Comparison of ENCODE assay signal across 22 cellular contexts in the genomic region with DNA sequence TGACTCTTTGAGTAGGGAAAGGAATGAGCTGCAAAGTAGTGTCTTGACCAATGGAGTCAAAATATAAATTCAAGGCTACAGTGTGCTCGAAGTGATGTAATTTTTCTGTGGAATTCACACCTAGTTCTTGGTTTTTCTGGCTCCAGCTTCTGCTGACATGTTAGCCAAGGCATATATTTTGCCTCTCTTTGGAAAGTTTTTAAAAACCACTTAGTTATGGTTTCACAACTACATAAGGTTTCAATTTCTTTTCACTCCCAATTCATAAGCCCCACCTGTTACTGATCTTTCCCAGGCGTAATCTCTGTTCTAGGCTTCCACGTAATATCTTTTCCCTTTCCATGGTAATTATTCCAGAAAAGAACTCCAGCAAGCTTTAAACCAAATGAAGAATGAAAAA. TPM values are rescaled to one million over a fixed set of nuclear protein-coding genes. Genes with fewer than 3 reads are reported as not detected.
DNase-seq lines count a peak whose midpoint lies in the region; ATAC-seq and TF ChIP-seq lines count a peak whose summit lies in the region.
"Had no signal": no experiment of that assay in that cellular context is flagged by ENCODE, and none has a peak within 500 bp of the region (broad histone marks: within the 10 kb centered on the region; RNA-seq: fewer than 3 reads in every experiment).

No MANE protein-coding gene starts in this region.

- H3K27me3 Mint-ChIP-seq in activated naive CD8-positive, alpha-beta T cell treated with anti-CD3 and anti-CD28 coated beads, Interleukin-2, amount 50 U/mL, for 24 hours: no peaks in the 10 kb centered on the region
- peaks cover 6% of the 10 kb centered on the region for H3K27me3 Mint-ChIP-seq in activated naive CD8-positive, alpha-beta T cell treated with anti-CD3 and anti-CD28 coated beads for 36 hours
- H3K27me3 Mint-ChIP-seq: CD4-positive, alpha-beta T cell had no signal

- H3K9me3 Mint-ChIP-seq in activated naive CD8-positive, alpha-beta T cell treated with anti-CD3 and anti-CD28 coated beads, Interleukin-2, amount 50 U/mL, for 24 hours: no peaks in the 10 kb centered on the region
- H3K9me3 Mint-ChIP-seq in activated naive CD8-positive, alpha-beta T cell treated with anti-CD3 and anti-CD28 coated beads for 36 hours: no peaks in the 10 kb centered on the region
- H3K9me3 Mint-ChIP-seq: CD4-positive, alpha-beta T cell had no signal

- TF ChIP-seq CTCF in fibroblast of mammary gland (conservative IDR thresholded peaks at IDR 0.05; ENCODE audit: control insufficient read depth, insufficient read depth, low read depth, low read length) (no peak), WERI-Rb-1 (IDR thresholded peaks at IDR 0.05; ENCODE audit: low read depth, low read length) (no peak)

- no peak overlapping the region for H3K27ac Mint-ChIP-seq in activated naive CD8-positive, alpha-beta T cell treated with anti-CD3 and anti-CD28 coated beads, Interleukin-2, amount 50 U/mL, for 24 hours
- H3K27ac Mint-ChIP-seq in activated naive CD8-positive, alpha-beta T cell treated with anti-CD3 and anti-CD28 coated beads for 36 hours: no peak overlapping the region
- H3K27ac Mint-ChIP-seq: CD4-positive, alpha-beta T cell had no signal

- H3K4me1 ChIP-seq in rectal smooth muscle tissue (ENCODE audit: control insufficient read depth, insufficient read depth, low read length): no peaks in the 10 kb centered on the region
- H3K4me1 ChIP-seq: BE2C, Caco-2, Peyer's patch had no signal

- H3K4me3 Mint-ChIP-seq in activated naive CD8-positive, alpha-beta T cell treated with anti-CD3 and anti-CD28 coated beads, Interleukin-2, amount 50 U/mL, for 24 hours: no peak overlapping the region
- no peak overlapping the region for H3K4me3 Mint-ChIP-seq in activated naive CD8-positive, alpha-beta T cell treated with anti-CD3 and anti-CD28 coated beads for 36 hours
- H3K4me3 Mint-ChIP-seq: CD4-positive, alpha-beta T cell had no signal

- no peaks in the 10 kb centered on the region for H3K36me3 Mint-ChIP-seq in activated naive CD8-positive, alpha-beta T cell treated with anti-CD3 and anti-CD28 coated beads, Interleukin-2, amount 50 U/mL, for 24 hours (ENCODE audit: low read depth)
- H3K36me3 Mint-ChIP-seq in activated naive CD8-positive, alpha-beta T cell treated with anti-CD3 and anti-CD28 coated beads for 36 hours: no peaks in the 10 kb centered on the region

- peak; percentile 52 for ATAC-seq in activated naive CD8-positive, alpha-beta T cell treated with anti-CD3 and anti-CD28 coated beads, Interleukin-2, amount 50 U/mL, for 24 hours
- no peak for ATAC-seq in GM21515 (IDR thresholded peaks at IDR 0.05; ENCODE audit: unreplicated experiment)
- ATAC-seq: HCT116 had no signal

- peak overlapping the region; percentile 22 for H3K27ac ChIP-seq in rectal smooth muscle tissue (ENCODE audit: low read depth, low read length)
- H3K27ac ChIP-seq in WERI-Rb-1: no peak overlapping the region
- H3K27ac ChIP-seq: Peyer's patch had no signal

- peaks cover 13% of the 10 kb centered on the region for H3K4me1 Mint-ChIP-seq in activated naive CD8-positive, alpha-beta T cell treated with anti-CD3 and anti-CD28 coated beads, Interleukin-2, amount 50 U/mL, for 24 hours
- H3K4me1 Mint-ChIP-seq in activated naive CD8-positive, alpha-beta T cell treated with anti-CD3 and anti-CD28 coated beads for 36 hours: peaks cover 18% of the 10 kb centered on the region

- H3K36me3 ChIP-seq in rectal smooth muscle tissue (ENCODE audit: control insufficient read depth, insufficient read depth, low read length) (no peaks in the 10 kb centered on the region), WERI-Rb-1 (no peaks in the 10 kb centered on the region)
- H3K36me3 ChIP-seq: BE2C, Peyer's patch had no signal

- no peaks in the 10 kb centered on the region for H3K9me3 ChIP-seq in WERI-Rb-1 (ENCODE audit: severe bottlenecking)
- H3K9me3 ChIP-seq: BE2C, Caco-2, Peyer's patch had no signal

- H3K27me3 ChIP-seq in rectal smooth muscle tissue (ENCODE audit: control insufficient read depth, insufficient read depth, low read length) (no peaks in the 10 kb centered on the region), WERI-Rb-1 (ENCODE audit: insufficient read depth, low read depth, severe bottlenecking) (no peaks in the 10 kb centered on the region)
- H3K27me3 ChIP-seq: BE2C, Peyer's patch had no signal

- H3K4me3 ChIP-seq in fibroblast of mammary gland (ENCODE audit: control insufficient read depth, low read depth, low read length) (no peak overlapping the region), rectal smooth muscle tissue (ENCODE audit: low read length) (no peak overlapping the region), WERI-Rb-1 (ENCODE audit: low read depth, low read length) (no peak overlapping the region)
- H3K4me3 ChIP-seq: Peyer's patch had no signal

- H3K9ac ChIP-seq in rectal smooth muscle tissue (ENCODE audit: low read length): no peak overlapping the region

- DNase-seq in activated naive CD8-positive, alpha-beta T cell treated with anti-CD3 and anti-CD28 coated beads, Interleukin-2, amount 50 U/mL, for 24 hours: no peak
- no peak for DNase-seq in activated naive CD8-positive, alpha-beta T cell treated with anti-CD3 and anti-CD28 coated beads for 36 hours
- peak; percentile 43 for DNase-seq in fibroblast of mammary gland (ENCODE audit: low read depth)
- no peak for DNase-seq in AG08395 (ENCODE audit: low spot score)
- no peak for DNase-seq in WERI-Rb-1
- DNase-seq in islet precursor cell: no peak
- DNase-seq: 8988T; BE2C; Caco-2; CD4-positive, alpha-beta T cell; GDM1; GOT3; Kasumi-1; NCI-H1092 treated with DMSO at 0.1 percent for 48 hours; NCI-H2081 treated with DMSO at 0.1 percent for 48 hours; NCI-H446 treated with DMSO at 0.1 percent for 48 hours; NCI-H69; Peyer's patch had no signal

RNA-seq across cellular contexts. Expression of a gene that starts 46.9 kb away (rescaled TPM):
- total RNA-seq in activated naive CD8-positive, alpha-beta T cell treated with anti-CD3 and anti-CD28 coated beads for 36 hours: not detected
- total RNA-seq: CD4-positive, alpha-beta T cell; Daoy; Peyer's patch had no signal
